In the genomic region with DNA sequence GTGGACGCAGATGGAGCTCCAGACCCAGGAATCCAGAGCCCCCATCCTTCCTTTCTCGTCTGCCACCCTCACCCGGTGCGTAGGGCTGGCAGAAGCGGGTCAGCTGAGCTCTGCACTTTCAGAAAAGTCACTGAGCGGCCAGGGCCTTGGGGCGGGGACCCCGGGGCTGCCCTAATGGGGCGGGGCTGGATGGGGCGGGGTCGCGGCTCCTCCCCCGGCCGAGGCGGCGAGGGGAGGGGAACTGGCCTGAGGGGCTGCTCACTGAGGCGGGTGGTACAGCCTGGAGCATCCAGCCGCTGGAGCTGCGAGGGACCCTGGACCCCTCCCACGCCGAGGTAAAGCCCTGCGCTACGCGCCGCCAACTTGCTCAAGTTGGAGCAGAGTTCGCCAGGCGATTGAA, we compare ENCODE assay signal across 13 cellular contexts. TPM values are rescaled to one million over a fixed set of nuclear protein-coding genes. Genes with fewer than 3 reads are reported as not detected.
DNase-seq lines count a peak whose midpoint lies in the region; ATAC-seq lines count a peak whose summit lies in the region.
"Had no signal": no experiment of that assay in that cellular context is flagged by ENCODE, and none has a peak within 500 bp of the region (broad histone marks: within the 10 kb centered on the region; RNA-seq: fewer than 3 reads in every experiment).

A gene with protein sequence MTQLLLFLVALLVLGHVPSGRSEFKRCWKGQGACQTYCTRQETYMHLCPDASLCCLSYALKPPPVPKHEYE (minus strand): TSS at position 96 of the 400 bp plus-strand sequence. CDS start 2,114 bp downstream, outside the sequence.
A gene with protein sequence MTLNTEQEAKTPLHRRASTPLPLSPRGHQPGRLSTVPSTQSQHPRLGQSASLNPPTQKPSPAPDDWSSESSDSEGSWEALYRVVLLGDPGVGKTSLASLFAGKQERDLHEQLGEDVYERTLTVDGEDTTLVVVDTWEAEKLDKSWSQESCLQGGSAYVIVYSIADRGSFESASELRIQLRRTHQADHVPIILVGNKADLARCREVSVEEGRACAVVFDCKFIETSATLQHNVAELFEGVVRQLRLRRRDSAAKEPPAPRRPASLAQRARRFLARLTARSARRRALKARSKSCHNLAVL (plus strand): TSS at position 257 of the 400 bp plus-strand sequence. CDS start 1,158 bp downstream, outside the sequence.

- H3K4me3 ChIP-seq in GM23248 (no peak within 1 kb of the TSS), iPS-15b (ENCODE audit: low read depth, low read length) (peak within 1 kb of the TSS; percentile 69), skin epidermis (peak within 1 kb of the TSS; percentile 18 to 40 (median 29))

- no peaks in the 10 kb centered on the region for H4K20me1 ChIP-seq in GM23248 (ENCODE audit: insufficient read depth)

- H2AFZ ChIP-seq in GM23248 = 0 out of 2 replicates have a peak within 1 kb of the TSS, but pooled peaks have one; percentile 28

- H3K9me3 ChIP-seq in GM23248 (ENCODE audit: low read depth) (no peaks in the 10 kb centered on the region), iPS-15b (ENCODE audit: control insufficient read depth, insufficient read depth, low read length) (no peaks in the 10 kb centered on the region)

- no peak within 1 kb of the TSS for H3K27ac ChIP-seq in GM23248
- H3K27ac ChIP-seq in skin epidermis = peak within 1 kb of the TSS in 7 of 21 experiments; percentile 22 to 75 (median 38)

- peak within 1 kb of the TSS; percentile 14 for H3K4me3 Mint-ChIP-seq in activated naive CD8-positive, alpha-beta T cell treated with anti-CD3 and anti-CD28 coated beads, Interleukin-2, amount 50 U/mL, for 24 hours
- H3K4me3 Mint-ChIP-seq in activated CD8-positive, alpha-beta memory T cell treated with anti-CD3 and anti-CD28 coated beads, Interleukin-2, amount 10 ng/mL, durations not matched to agents 7 days and 5 days = no peak within 1 kb of the TSS

- H3K9me2 ChIP-seq in GM23248 (ENCODE audit: insufficient read depth) = no peaks in the 10 kb centered on the region

- no peak within 1 kb of the TSS for H3K4me2 ChIP-seq in GM23248 (ENCODE audit: unreplicated experiment)

- H3K27me3 Mint-ChIP-seq in activated naive CD8-positive, alpha-beta T cell treated with anti-CD3 and anti-CD28 coated beads, Interleukin-2, amount 50 U/mL, for 24 hours = peaks cover 53% of the 10 kb centered on the region
- peaks cover 42% of the 10 kb centered on the region for H3K27me3 Mint-ChIP-seq in activated CD8-positive, alpha-beta memory T cell treated with anti-CD3 and anti-CD28 coated beads, Interleukin-2, amount 10 ng/mL, durations not matched to agents 7 days and 5 days

- no peaks in the 10 kb centered on the region for H3F3A ChIP-seq in GM23248 (ENCODE audit: insufficient read depth)

- H3K9ac ChIP-seq in GM23248 (no peak within 1 kb of the TSS), iPS-15b (ENCODE audit: low read depth, low read length) (no peak within 1 kb of the TSS)

- H3K27ac Mint-ChIP-seq in activated naive CD8-positive, alpha-beta T cell treated with anti-CD3 and anti-CD28 coated beads, Interleukin-2, amount 50 U/mL, for 24 hours = no peak within 1 kb of the TSS
- no peak within 1 kb of the TSS for H3K27ac Mint-ChIP-seq in activated CD8-positive, alpha-beta memory T cell treated with anti-CD3 and anti-CD28 coated beads, Interleukin-2, amount 10 ng/mL, durations not matched to agents 7 days and 5 days

- in situ Hi-C loops in GM23248 (cut with MboI) = no loop called here

- H3K79me2 ChIP-seq in GM23248 (ENCODE audit: insufficient read depth) = no peaks in the 10 kb centered on the region

- peaks cover 16% of the 10 kb centered on the region for H3K4me1 Mint-ChIP-seq in activated naive CD8-positive, alpha-beta T cell treated with anti-CD3 and anti-CD28 coated beads, Interleukin-2, amount 50 U/mL, for 24 hours
- H3K4me1 Mint-ChIP-seq in activated CD8-positive, alpha-beta memory T cell treated with anti-CD3 and anti-CD28 coated beads, Interleukin-2, amount 10 ng/mL, durations not matched to agents 7 days and 5 days = no peaks in the 10 kb centered on the region

- H3K36me3 Mint-ChIP-seq in activated naive CD8-positive, alpha-beta T cell treated with anti-CD3 and anti-CD28 coated beads, Interleukin-2, amount 50 U/mL, for 24 hours (ENCODE audit: low read depth) = no peaks in the 10 kb centered on the region
- H3K36me3 Mint-ChIP-seq in activated CD8-positive, alpha-beta memory T cell treated with anti-CD3 and anti-CD28 coated beads, Interleukin-2, amount 10 ng/mL, durations not matched to agents 7 days and 5 days = peaks cover 2% of the 10 kb centered on the region

- H3K4me1 ChIP-seq in GM23248 (ENCODE audit: insufficient read depth) (no peaks in the 10 kb centered on the region), iPS-15b (ENCODE audit: control insufficient read depth, insufficient read depth, low read length) (peaks cover 4% of the 10 kb centered on the region)

- H3K9me3 Mint-ChIP-seq in activated naive CD8-positive, alpha-beta T cell treated with anti-CD3 and anti-CD28 coated beads, Interleukin-2, amount 50 U/mL, for 24 hours = no peaks in the 10 kb centered on the region
- H3K9me3 Mint-ChIP-seq in activated CD8-positive, alpha-beta memory T cell treated with anti-CD3 and anti-CD28 coated beads, Interleukin-2, amount 10 ng/mL, durations not matched to agents 7 days and 5 days (ENCODE audit: low read depth) = peaks cover 2% of the 10 kb centered on the region

- ATAC-seq in activated naive CD8-positive, alpha-beta T cell treated with anti-CD3 and anti-CD28 coated beads, Interleukin-2, amount 50 U/mL, for 24 hours = no peak
- ATAC-seq in activated CD8-positive, alpha-beta memory T cell treated with anti-CD3 and anti-CD28 coated beads, Interleukin-2, amount 10 ng/mL, durations not matched to agents 7 days and 5 days = no peak

- CTCF ChIA-PET in activated CD8-positive, alpha-beta memory T cell treated with anti-CD3 and anti-CD28 coated beads, Interleukin-2, amount 10 ng/mL, durations not matched to agents 7 days and 5 days (lab: Charles Lee) = interaction anchor here (1.9 kb wide), 1 partner anchor 138 kb away, joined by 6 read pairs; no protein-coding TSS in a partner anchor

- DNase-seq in GM23248 (no peak), LoVo (ENCODE audit: low spot score) (no peak), dedifferentiated amniotic fluid mesenchymal stem cell (ENCODE audit: extremely low spot score) (no peak), NCI-H2171 (lab: John Stamatoyannopoulos, UW) (no peak)
- DNase-seq in activated naive CD8-positive, alpha-beta T cell treated with anti-CD3 and anti-CD28 coated beads, Interleukin-2, amount 50 U/mL, for 24 hours = no peak
- no peak for DNase-seq in activated CD8-positive, alpha-beta memory T cell treated with anti-CD3 and anti-CD28 coated beads, Interleukin-2, amount 10 ng/mL, durations not matched to agents 7 days and 5 days
- DNase-seq: activated T-cell treated with anti-CD3 and anti-CD28 coated beads for 4 hours, dermis blood vessel endothelial cell, GOT3, T-helper 1 cell had no signal

- WGBS in GM23248 (ENCODE audit: low coverage in 1 of 2, low lambda C conversion rate in 2 of 2, missing lambda C conversion rate in 2 of 2), 2 experiments = 2 to 8% methylated on average over 16 to 20 of the region's 27 CpGs

- H3K36me3 ChIP-seq in GM23248 (ENCODE audit: low read depth) (no peaks in the 10 kb centered on the region), iPS-15b (ENCODE audit: control insufficient read depth, insufficient read depth, low read length) (no peaks in the 10 kb centered on the region)

- peaks cover 23% of the 10 kb centered on the region for H3K27me3 ChIP-seq in GM23248 (replicated peaks; ENCODE audit: insufficient read depth)
- peaks cover 58% of the 10 kb centered on the region for H3K27me3 ChIP-seq in iPS-15b (ENCODE audit: control insufficient read depth, insufficient read depth, low read length)

RNA-seq across cellular contexts. Expression of the first gene that starts in this region (rescaled TPM):
- not detected in 2 replicates for total RNA-seq in GM23248 (2014; rRNA removed; shearing (Covaris generic))
- not detected in 2 replicates for polyA plus RNA-seq in GM23248 (2016; fragmentation: Nextera tagmentation; extraction: Ambion mirVana)
- not detected for total RNA-seq in activated CD8-positive, alpha-beta memory T cell treated with anti-CD3 and anti-CD28 coated beads, Interleukin-2, amount 10 ng/mL, durations not matched to agents 7 days and 5 days
- total RNA-seq: dermis blood vessel endothelial cell had no signal
- polyA plus RNA-seq: keratinocyte had no signal

RNA-seq across cellular contexts. Expression of the second gene that starts in this region (rescaled TPM):
- total RNA-seq in GM23248 (2014; rRNA removed; shearing (Covaris generic)) = not detected in 2 replicates
- not detected in 2 replicates for polyA plus RNA-seq in GM23248 (2016; fragmentation: Nextera tagmentation; extraction: Ambion mirVana)
- total RNA-seq in activated CD8-positive, alpha-beta memory T cell treated with anti-CD3 and anti-CD28 coated beads, Interleukin-2, amount 10 ng/mL, durations not matched to agents 7 days and 5 days = not detected
- total RNA-seq: dermis blood vessel endothelial cell had no signal
- polyA plus RNA-seq: keratinocyte had no signal
